20 cellular contexts compared by ENCODE assay signal in genomic region chr15:23574742-23575141, GRCh38. TPM values are rescaled to one million over a fixed set of nuclear protein-coding genes. Genes with fewer than 3 reads are reported as not detected.
DNase-seq lines count a peak whose midpoint lies in the region; ATAC-seq and TF ChIP-seq lines count a peak whose summit lies in the region.
"Had no signal": no experiment of that assay in that cellular context is flagged by ENCODE, and none has a peak within 500 bp of the region (broad histone marks: within the 10 kb centered on the region; RNA-seq: fewer than 3 reads in every experiment).

No MANE protein-coding gene starts in this region.

- no peaks in the 10 kb centered on the region for H3K4me1 ChIP-seq in GM23338 (ENCODE audit: insufficient read depth)
- H3K4me1 ChIP-seq: Peyer's patch had no signal

- no peaks in the 10 kb centered on the region for H3K9me2 ChIP-seq in GM23338 (ENCODE audit: insufficient read depth)

- H3K79me2 ChIP-seq in GM23338 (replicated peaks; ENCODE audit: insufficient read depth) = no peaks in the 10 kb centered on the region

- H2AFZ ChIP-seq in GM23338 = 0 out of 2 replicates have a peak overlapping the region, but pooled peaks have one; percentile 65
- H2AFZ ChIP-seq: GM23248 had no signal

- H3K4me1 Mint-ChIP-seq in GM23338 = 0 out of 3 replicates have a peak, but pooled peaks cover 4% of the 10 kb centered on the region

- no peaks in the 10 kb centered on the region for H3F3A ChIP-seq in GM23338 (replicated peaks; ENCODE audit: low read depth)

- H3K4me2 ChIP-seq in GM23338 = no peak overlapping the region

- H3K27ac Mint-ChIP-seq in GM23338 = no peak overlapping the region
- H3K27ac Mint-ChIP-seq: HFFc6 had no signal

- ATAC-seq in GM23338 (peak; percentile 82), GM18868 (IDR thresholded peaks at IDR 0.05; ENCODE audit: unreplicated experiment) (no peak)
- ATAC-seq: Right ventricle myocardium inferior had no signal

- no peak overlapping the region for H3K27ac ChIP-seq in GM23338 (ENCODE audit: low read depth)
- H3K27ac ChIP-seq: C4-2B, GM23248, Peyer's patch had no signal

- DNase-seq in GM23338 (ENCODE audit: low spot score) (peak; percentile 43), SK-MEL-5 (ENCODE audit: low read depth, low spot score) (peak; percentile 71), iPS-NIHi11 (ENCODE audit: low spot score) (peak; percentile 38), anterior cingulate cortex (lab: John Stamatoyannopoulos, UW) (no peak), KBM-7 (no peak)
- peak; percentile 45 for DNase-seq in Jurkat, Clone E6-1 (ENCODE audit: low read depth, low spot score)
- DNase-seq: AML-193, GDM1, GM23248, HFFc6, IMR-90, NCI-H1105, NCI-H1694, NCI-H2107, NCI-H510A treated with DMSO at 0.1 percent for 48 hours, NCI-H774, Peyer's patch had no signal

- peaks cover 1% of the 10 kb centered on the region for H3K27me3 Mint-ChIP-seq in GM23338 (ENCODE audit: insufficient read depth, low read depth, poor library complexity)

- H3K4me3 Mint-ChIP-seq in GM23338 = no peak overlapping the region
- H3K4me3 Mint-ChIP-seq: HFFc6 had no signal

- no peaks in the 10 kb centered on the region for H3K27me3 ChIP-seq in GM23338 (ENCODE audit: insufficient read depth)
- H3K27me3 ChIP-seq: Peyer's patch had no signal

- in situ Hi-C loops in SK-MEL-5 (cut with HindIII; ENCODE audit: low pct_unique_long_range_greater_than_20kb, low sequenced_read_pairs) (no loop called here), KBM-7 (cut with MboI; ENCODE audit: low pct_unique_long_range_greater_than_20kb, low sequenced_read_pairs) (no loop called here)

- H3K9me3 Mint-ChIP-seq in GM23338 = peaks cover 59% of the 10 kb centered on the region

- H4K20me1 ChIP-seq in GM23338 (replicated peaks; ENCODE audit: insufficient read depth) = no peaks in the 10 kb centered on the region

- no peaks in the 10 kb centered on the region for H3K36me3 ChIP-seq in GM23338 (ENCODE audit: insufficient read depth)
- H3K36me3 ChIP-seq: Peyer's patch had no signal

- no peaks in the 10 kb centered on the region; the same call in 2 of the 3 replicates for H3K36me3 Mint-ChIP-seq in GM23338 (ENCODE audit: low read depth)

- H3K4me3 ChIP-seq in GM23338 = no peak overlapping the region
- H3K4me3 ChIP-seq in Jurkat, Clone E6-1 (ENCODE audit: low read length) = no peak overlapping the region
- H3K4me3 ChIP-seq: GM23248, Peyer's patch had no signal

- peak; percentile 34 to 44 for TF ChIP-seq CTCF in GM23338 (conservative IDR thresholded peaks at IDR 0.05; ENCODE audit: low read depth in 2 of 2)

TF ChIP-seq in GM23338, 12 proteins besides CTCF, POLR2A, EP300 and RAD21 (continues in another document):
- TF ChIP-seq ZNF331 (CRISPR knock-in tag; IDR thresholded peaks at IDR 0.05; ENCODE audit: low read depth) (no peak), ETS1 (IDR thresholded peaks at IDR 0.05) (no peak), STAT1 (IDR thresholded peaks at IDR 0.05; ENCODE audit: unreplicated experiment) (no peak), NANOG (IDR thresholded peaks at IDR 0.05; ENCODE audit: borderline replicate concordance) (no peak), CREB1 (CRISPR knock-in tag; IDR thresholded peaks at IDR 0.05; ENCODE audit: low read depth) (no peak), ZNF114 (CRISPR knock-in tag; IDR thresholded peaks at IDR 0.05) (no peak), POLR2AphosphoS5 (IDR thresholded peaks at IDR 0.05; ENCODE audit: low read depth) (no peak), ZNF462 (CRISPR knock-in tag; IDR thresholded peaks at IDR 0.05) (no peak), JUNB (IDR thresholded peaks at IDR 0.05; ENCODE audit: unreplicated experiment) (no peak), EZH2phosphoT487 (IDR thresholded peaks at IDR 0.05; ENCODE audit: unreplicated experiment) (no peak)

RNA-seq across cellular contexts. Expression of gene MKRN3, which starts 9.3 kb away (rescaled TPM):
- not detected in 2 replicates for total RNA-seq in GM23338 (2014; rRNA removed; shearing (Covaris generic))
- not detected in 2 replicates for polyA plus RNA-seq in GM23338 (2016; fragmentation: Nextera tagmentation; extraction: Ambion mirVana)
- 22.9 TPM for polyA plus RNA-seq in Jurkat, Clone E6-1 (2012; ENCODE audit: insufficient read depth, insufficient read length)
- not detected in 2 replicates for total RNA-seq in SK-MEL-5 (2014; rRNA removed; shearing (Covaris generic))
- polyA plus RNA-seq in SK-MEL-5 (2015; cell fraction: cytosol; rRNA removed) = not detected in 2 replicates
- 0.23 TPM in 1 of 2 replicates, not detected in the other for polyA plus RNA-seq in SK-MEL-5 (2015; cell fraction: nucleus; rRNA removed)

Comparison
In these comparisons a context has a peak if more than half of its experiments do, and no peak if none do; other contexts are left out.
1. DNase-seq: peak in GM23338 (single experiment), Jurkat, Clone E6-1 (single experiment), SK-MEL-5 (single experiment) and iPS-NIHi11 (single experiment); none in anterior cingulate cortex (0 of 58) and KBM-7 (single experiment).